Comparison of ENCODE assay signal across 8 cellular contexts in the genomic region with DNA sequence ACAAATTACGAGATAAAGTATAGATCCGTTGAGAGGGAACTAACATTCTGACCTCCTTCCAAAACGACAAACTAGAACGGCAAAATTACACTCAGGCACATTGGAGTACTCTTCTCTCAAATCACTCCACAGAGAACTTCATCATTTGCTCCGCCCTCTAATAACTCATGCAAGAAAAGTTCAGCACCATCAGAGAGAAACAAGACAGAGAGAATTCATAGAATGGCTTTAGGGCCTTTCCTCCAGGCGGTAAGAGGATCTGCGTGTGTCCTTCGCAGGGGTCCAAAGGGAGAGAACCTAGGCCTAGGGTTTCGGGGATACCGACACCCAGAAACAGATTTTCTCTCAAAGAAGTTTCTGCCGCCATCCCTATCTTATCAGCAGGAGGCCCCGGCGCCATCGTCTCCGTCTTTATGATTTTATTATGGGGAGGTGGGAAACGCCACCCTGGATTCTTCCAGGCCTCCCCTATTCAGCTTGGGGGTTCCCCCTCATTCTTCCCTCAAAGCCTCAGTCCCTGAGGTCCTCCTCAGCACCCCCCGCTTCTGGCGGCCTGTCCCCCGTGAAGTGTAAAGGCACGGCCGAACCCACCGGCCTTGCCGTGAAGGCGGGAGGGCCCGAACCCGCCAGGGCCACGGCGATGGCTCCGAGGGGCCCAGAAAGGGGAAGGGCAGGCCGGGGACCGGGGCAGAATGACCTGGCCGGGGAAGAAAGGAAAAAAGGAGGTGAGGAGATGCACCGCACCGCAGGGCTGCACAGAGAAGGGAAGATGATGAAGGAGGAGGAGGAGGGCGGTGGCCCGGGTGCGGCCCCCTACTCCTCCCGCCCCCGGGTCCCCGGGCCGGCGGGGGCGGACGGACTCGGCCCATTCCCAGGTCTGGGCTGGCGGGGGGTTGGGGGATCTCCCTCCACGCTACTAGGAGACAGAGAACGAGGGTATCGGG. TPM values are rescaled to one million over a fixed set of nuclear protein-coding genes. Genes with fewer than 3 reads are reported as not detected.
A peak's percentile ranks its signal among the peaks of the same experiment; 100 is the strongest.
DNase-seq lines count a peak whose midpoint lies in the region; FAIRE-seq and TF ChIP-seq lines count a peak whose summit lies in the region.

No MANE protein-coding gene starts in this region.

- peaks cover 2% of the 10 kb centered on the region for H3K4me1 Mint-ChIP-seq in astrocyte (ENCODE audit: low read depth, unreplicated experiment)

- peak overlapping the region; percentile 85 for H3K4me3 ChIP-seq in astrocyte (ENCODE audit: insufficient read depth, low read depth, low read length)
- peak overlapping the region; percentile 76 for H3K4me3 ChIP-seq in rectal smooth muscle tissue (ENCODE audit: low read length)

- peaks cover 57% of the 10 kb centered on the region for H3K79me2 ChIP-seq in astrocyte (ENCODE audit: insufficient read depth, low read length)

- H3K9me3 Mint-ChIP-seq in astrocyte (ENCODE audit: unreplicated experiment), result no peaks in the 10 kb centered on the region

- H3K27me3 ChIP-seq in astrocyte (ENCODE audit: insufficient read depth, low read length), result no peaks in the 10 kb centered on the region
- no peaks in the 10 kb centered on the region for H3K27me3 ChIP-seq in rectal smooth muscle tissue (ENCODE audit: control insufficient read depth, insufficient read depth, low read length)

- TF ChIP-seq CTCF in D721Med (IDR thresholded peaks at IDR 0.05; ENCODE audit: insufficient read depth, missing control alignments) (no peak), GM20000 (IDR thresholded peaks at IDR 0.05; ENCODE audit: extremely low read depth, missing control alignments) (no peak), astrocyte (IDR thresholded peaks at IDR 0.05; ENCODE audit: insufficient read depth, low read depth, low read length) (no peak)

- H3K27ac Mint-ChIP-seq in astrocyte (ENCODE audit: unreplicated experiment), result peak overlapping the region; percentile 94

- peak; percentile 64 for FAIRE-seq in D721Med (lab: Jason Lieb, UNC)
- no peak for FAIRE-seq in astrocyte (lab: Jason Lieb, UNC)

- peak overlapping the region; percentile 90 for H2AFZ ChIP-seq in astrocyte (ENCODE audit: low read depth, low read length)

- H3K9ac ChIP-seq in astrocyte (ENCODE audit: low read length) (peak overlapping the region; percentile 96), rectal smooth muscle tissue (ENCODE audit: low read length) (peak overlapping the region; percentile 86)

- H3K36me3 ChIP-seq in astrocyte (ENCODE audit: insufficient read depth, low read length), result no peaks in the 10 kb centered on the region
- H3K36me3 ChIP-seq in rectal smooth muscle tissue (ENCODE audit: control insufficient read depth, insufficient read depth, low read length), result no peaks in the 10 kb centered on the region

- DNase-seq in D721Med (ENCODE audit: insufficient read length, low spot score) (no peak), GM20000 (ENCODE audit: low spot score) (peak; percentile 67), HK-2 (ENCODE audit: unreplicated experiment) (peak; percentile 28), astrocyte (ENCODE audit: low read depth) (peak; percentile 61), hepatic stellate cell (ENCODE audit: low spot score) (peak; percentile 63), occipital lobe (lab: John Stamatoyannopoulos, UW) (no peak)

- peak; percentile 68 for TF ChIP-seq POLR2A in Raji (IDR thresholded peaks at IDR 0.05; ENCODE audit: insufficient read depth, low read depth, low read length)

- H3K4me1 ChIP-seq in astrocyte (ENCODE audit: insufficient read depth, low read length) (peaks cover 3% of the 10 kb centered on the region), rectal smooth muscle tissue (ENCODE audit: control insufficient read depth, insufficient read depth, low read length) (peaks cover 7% of the 10 kb centered on the region)

- peaks cover 44% of the 10 kb centered on the region for H4K20me1 ChIP-seq in astrocyte (ENCODE audit: insufficient read depth, low read length)

- H3K27me3 Mint-ChIP-seq in astrocyte (ENCODE audit: low read depth, unreplicated experiment), result no peaks in the 10 kb centered on the region

- H3K4me2 ChIP-seq in astrocyte (ENCODE audit: low read length), result peak overlapping the region; percentile 99

- peak overlapping the region; percentile 86 for H3K27ac ChIP-seq in astrocyte (ENCODE audit: low read depth, low read length)
- H3K27ac ChIP-seq in rectal smooth muscle tissue (ENCODE audit: low read depth, low read length), result peak overlapping the region; percentile 97

- peak overlapping the region; percentile 93 for H3K4me3 Mint-ChIP-seq in astrocyte (ENCODE audit: unreplicated experiment)

- H3K36me3 Mint-ChIP-seq in astrocyte (ENCODE audit: low read depth, unreplicated experiment), result no peaks in the 10 kb centered on the region

- H3K9me3 ChIP-seq in astrocyte (ENCODE audit: insufficient read depth, low read depth, low read length), result no peaks in the 10 kb centered on the region

RNA-seq across cellular contexts. Expression of gene UBXN7, which starts 0.8 kb away (rescaled TPM):
- total RNA-seq in astrocyte (90.7 and 90.9 TPM in 2 replicates), occipital lobe (65.0 TPM)

Comparison
In these comparisons a context has a peak if more than half of its experiments do, and no peak if none do; other contexts are left out.
1. DNase-seq: peak in GM20000 (single experiment), HK-2 (single experiment), astrocyte (single experiment) and hepatic stellate cell (single experiment); none in D721Med (single experiment) and occipital lobe (single experiment).